Comparison of ENCODE assay signal across 1 cellular context in genomic region chr9:114775981-114776380, GRCh38.
TF ChIP-seq lines count a peak whose summit lies in the region.

No MANE protein-coding gene starts in this region.

TF ChIP-seq in SK-N-SH treated with all-trans-retinoic acid at 6 μM for 48 hours, 23 proteins besides CTCF, POLR2A, EP300 and RAD21 (continued from another document):
- TF ChIP-seq PATZ1 (CRISPR knock-in tag; IDR thresholded peaks at IDR 0.05; ENCODE audit: borderline replicate concordance), result no peak
- TF ChIP-seq ZNF8 (CRISPR knock-in tag; IDR thresholded peaks at IDR 0.05), result no peak
- no peak for TF ChIP-seq TSHZ2 (CRISPR knock-in tag; IDR thresholded peaks at IDR 0.05)
